2 cellular contexts compared by ENCODE assay signal in the genomic region with DNA sequence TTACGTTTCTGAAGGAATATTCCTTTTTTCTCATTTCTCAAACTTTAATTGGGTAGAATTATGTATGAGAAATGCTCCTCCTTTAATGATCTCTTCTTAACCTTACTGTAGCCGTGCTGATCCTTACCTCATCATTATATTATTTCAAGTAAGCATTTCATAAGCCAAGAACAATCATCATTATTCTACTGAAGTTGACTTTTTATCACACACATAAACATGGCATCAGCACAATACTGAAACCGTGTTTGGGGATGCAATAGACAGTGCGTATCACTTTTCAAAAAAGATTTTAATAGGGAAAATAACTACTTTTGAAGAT.
TF ChIP-seq lines count a peak whose summit lies in the region.

No MANE protein-coding gene starts in this region.

TF ChIP-seq in liver, 16 proteins besides CTCF, POLR2A, EP300 and RAD21 (continued from another document):
- TF ChIP-seq, protein P1, sequence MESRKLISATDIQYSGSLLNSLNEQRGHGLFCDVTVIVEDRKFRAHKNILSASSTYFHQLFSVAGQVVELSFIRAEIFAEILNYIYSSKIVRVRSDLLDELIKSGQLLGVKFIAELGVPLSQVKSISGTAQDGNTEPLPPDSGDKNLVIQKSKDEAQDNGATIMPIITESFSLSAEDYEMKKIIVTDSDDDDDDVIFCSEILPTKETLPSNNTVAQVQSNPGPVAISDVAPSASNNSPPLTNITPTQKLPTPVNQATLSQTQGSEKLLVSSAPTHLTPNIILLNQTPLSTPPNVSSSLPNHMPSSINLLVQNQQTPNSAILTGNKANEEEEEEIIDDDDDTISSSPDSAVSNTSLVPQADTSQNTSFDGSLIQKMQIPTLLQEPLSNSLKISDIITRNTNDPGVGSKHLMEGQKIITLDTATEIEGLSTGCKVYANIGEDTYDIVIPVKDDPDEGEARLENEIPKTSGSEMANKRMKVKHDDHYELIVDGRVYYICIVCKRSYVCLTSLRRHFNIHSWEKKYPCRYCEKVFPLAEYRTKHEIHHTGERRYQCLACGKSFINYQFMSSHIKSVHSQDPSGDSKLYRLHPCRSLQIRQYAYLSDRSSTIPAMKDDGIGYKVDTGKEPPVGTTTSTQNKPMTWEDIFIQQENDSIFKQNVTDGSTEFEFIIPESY (IDR thresholded peaks at IDR 0.05): no peak
- no peak for TF ChIP-seq YY1 (IDR thresholded peaks at IDR 0.05)
- TF ChIP-seq, protein P2, sequence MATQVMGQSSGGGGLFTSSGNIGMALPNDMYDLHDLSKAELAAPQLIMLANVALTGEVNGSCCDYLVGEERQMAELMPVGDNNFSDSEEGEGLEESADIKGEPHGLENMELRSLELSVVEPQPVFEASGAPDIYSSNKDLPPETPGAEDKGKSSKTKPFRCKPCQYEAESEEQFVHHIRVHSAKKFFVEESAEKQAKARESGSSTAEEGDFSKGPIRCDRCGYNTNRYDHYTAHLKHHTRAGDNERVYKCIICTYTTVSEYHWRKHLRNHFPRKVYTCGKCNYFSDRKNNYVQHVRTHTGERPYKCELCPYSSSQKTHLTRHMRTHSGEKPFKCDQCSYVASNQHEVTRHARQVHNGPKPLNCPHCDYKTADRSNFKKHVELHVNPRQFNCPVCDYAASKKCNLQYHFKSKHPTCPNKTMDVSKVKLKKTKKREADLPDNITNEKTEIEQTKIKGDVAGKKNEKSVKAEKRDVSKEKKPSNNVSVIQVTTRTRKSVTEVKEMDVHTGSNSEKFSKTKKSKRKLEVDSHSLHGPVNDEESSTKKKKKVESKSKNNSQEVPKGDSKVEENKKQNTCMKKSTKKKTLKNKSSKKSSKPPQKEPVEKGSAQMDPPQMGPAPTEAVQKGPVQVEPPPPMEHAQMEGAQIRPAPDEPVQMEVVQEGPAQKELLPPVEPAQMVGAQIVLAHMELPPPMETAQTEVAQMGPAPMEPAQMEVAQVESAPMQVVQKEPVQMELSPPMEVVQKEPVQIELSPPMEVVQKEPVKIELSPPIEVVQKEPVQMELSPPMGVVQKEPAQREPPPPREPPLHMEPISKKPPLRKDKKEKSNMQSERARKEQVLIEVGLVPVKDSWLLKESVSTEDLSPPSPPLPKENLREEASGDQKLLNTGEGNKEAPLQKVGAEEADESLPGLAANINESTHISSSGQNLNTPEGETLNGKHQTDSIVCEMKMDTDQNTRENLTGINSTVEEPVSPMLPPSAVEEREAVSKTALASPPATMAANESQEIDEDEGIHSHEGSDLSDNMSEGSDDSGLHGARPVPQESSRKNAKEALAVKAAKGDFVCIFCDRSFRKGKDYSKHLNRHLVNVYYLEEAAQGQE (IDR thresholded peaks at IDR 0.05): no peak
- TF ChIP-seq FOXA1 (IDR thresholded peaks at IDR 0.05): no peak
- no peak for TF ChIP-seq GABPA (IDR thresholded peaks at IDR 0.05 in 1 of 2, conservative IDR thresholded peaks at IDR 0.05 in 1 of 2)
- no peak for TF ChIP-seq HNF4G (IDR thresholded peaks at IDR 0.05)
- TF ChIP-seq TAF1 (conservative IDR thresholded peaks at IDR 0.05): no peak
- TF ChIP-seq SP1 (IDR thresholded peaks at IDR 0.05): no peak
- no peak for TF ChIP-seq EGR1 (IDR thresholded peaks at IDR 0.05; ENCODE audit: low read depth in 2 of 2)
- TF ChIP-seq, protein P3, sequence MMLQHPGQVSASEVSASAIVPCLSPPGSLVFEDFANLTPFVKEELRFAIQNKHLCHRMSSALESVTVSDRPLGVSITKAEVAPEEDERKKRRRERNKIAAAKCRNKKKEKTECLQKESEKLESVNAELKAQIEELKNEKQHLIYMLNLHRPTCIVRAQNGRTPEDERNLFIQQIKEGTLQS (IDR thresholded peaks at IDR 0.05): no peak
- no peak for TF ChIP-seq HNF4A (conservative IDR thresholded peaks at IDR 0.05)

TF ChIP-seq in HepG2, 621 proteins besides CTCF, POLR2A, EP300 and RAD21:
- TF ChIP-seq, protein P4, sequence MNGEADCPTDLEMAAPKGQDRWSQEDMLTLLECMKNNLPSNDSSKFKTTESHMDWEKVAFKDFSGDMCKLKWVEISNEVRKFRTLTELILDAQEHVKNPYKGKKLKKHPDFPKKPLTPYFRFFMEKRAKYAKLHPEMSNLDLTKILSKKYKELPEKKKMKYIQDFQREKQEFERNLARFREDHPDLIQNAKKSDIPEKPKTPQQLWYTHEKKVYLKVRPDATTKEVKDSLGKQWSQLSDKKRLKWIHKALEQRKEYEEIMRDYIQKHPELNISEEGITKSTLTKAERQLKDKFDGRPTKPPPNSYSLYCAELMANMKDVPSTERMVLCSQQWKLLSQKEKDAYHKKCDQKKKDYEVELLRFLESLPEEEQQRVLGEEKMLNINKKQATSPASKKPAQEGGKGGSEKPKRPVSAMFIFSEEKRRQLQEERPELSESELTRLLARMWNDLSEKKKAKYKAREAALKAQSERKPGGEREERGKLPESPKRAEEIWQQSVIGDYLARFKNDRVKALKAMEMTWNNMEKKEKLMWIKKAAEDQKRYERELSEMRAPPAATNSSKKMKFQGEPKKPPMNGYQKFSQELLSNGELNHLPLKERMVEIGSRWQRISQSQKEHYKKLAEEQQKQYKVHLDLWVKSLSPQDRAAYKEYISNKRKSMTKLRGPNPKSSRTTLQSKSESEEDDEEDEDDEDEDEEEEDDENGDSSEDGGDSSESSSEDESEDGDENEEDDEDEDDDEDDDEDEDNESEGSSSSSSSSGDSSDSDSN (CRISPR knock-in tag; IDR thresholded peaks at IDR 0.05): no peak
- TF ChIP-seq MTA1 (CRISPR knock-in tag; IDR thresholded peaks at IDR 0.05; ENCODE audit: borderline replicate concordance): no peak
- TF ChIP-seq PRPF4 (IDR thresholded peaks at IDR 0.05; ENCODE audit: low read depth, low read length, poor library complexity, severe bottlenecking): no peak
- TF ChIP-seq HDAC2 (CRISPR knock-in tag; IDR thresholded peaks at IDR 0.05): no peak
- no peak for TF ChIP-seq ZNF703 (CRISPR knock-in tag; IDR thresholded peaks at IDR 0.05; ENCODE audit: borderline replicate concordance)
- TF ChIP-seq, protein P5, sequence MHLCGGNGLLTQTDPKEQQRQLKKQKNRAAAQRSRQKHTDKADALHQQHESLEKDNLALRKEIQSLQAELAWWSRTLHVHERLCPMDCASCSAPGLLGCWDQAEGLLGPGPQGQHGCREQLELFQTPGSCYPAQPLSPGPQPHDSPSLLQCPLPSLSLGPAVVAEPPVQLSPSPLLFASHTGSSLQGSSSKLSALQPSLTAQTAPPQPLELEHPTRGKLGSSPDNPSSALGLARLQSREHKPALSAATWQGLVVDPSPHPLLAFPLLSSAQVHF (CRISPR knock-in tag; IDR thresholded peaks at IDR 0.05): no peak
- no peak for TF ChIP-seq POGZ (CRISPR knock-in tag; IDR thresholded peaks at IDR 0.05)
